In the genomic region with DNA sequence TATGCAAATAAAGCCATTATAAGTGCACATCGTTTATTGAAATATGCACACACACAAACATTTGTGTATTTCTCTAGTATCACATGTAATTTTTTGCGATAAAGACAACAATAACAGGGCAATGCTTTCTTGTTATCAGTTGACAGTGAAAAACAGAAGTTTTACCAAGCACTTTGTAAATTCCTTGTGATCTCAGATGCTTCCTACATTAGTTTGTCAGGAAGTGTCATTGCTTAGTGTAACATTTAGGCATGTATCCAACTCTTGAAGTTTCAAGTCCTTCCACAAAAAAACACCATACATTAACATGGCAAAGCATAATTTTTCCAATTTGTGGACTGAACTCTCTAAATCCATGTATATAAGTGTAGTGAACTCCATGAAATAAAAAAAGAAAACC, we compare ENCODE assay signal across 20 cellular contexts. TPM values are rescaled to one million over a fixed set of nuclear protein-coding genes. Genes with fewer than 3 reads are reported as not detected.
DNase-seq lines count a peak whose midpoint lies in the region; ATAC-seq, FAIRE-seq and TF ChIP-seq lines count a peak whose summit lies in the region.
"Had no signal": no experiment of that assay in that cellular context is flagged by ENCODE, and none has a peak within 500 bp of the region (broad histone marks: within the 10 kb centered on the region; RNA-seq: fewer than 3 reads in every experiment).

No MANE protein-coding gene starts in this region.

- no peaks in the 10 kb centered on the region for H3K79me2 ChIP-seq in HepG2 (ENCODE audit: insufficient read depth, low read length)
- H3K79me2 ChIP-seq in OCI-LY7 (ENCODE audit: insufficient read depth, low read depth, low read length): no peaks in the 10 kb centered on the region

- H3K36me3 Mint-ChIP-seq in activated naive CD8-positive, alpha-beta T cell treated with anti-CD3 and anti-CD28 coated beads for 36 hours: no peaks in the 10 kb centered on the region

- intact Hi-C loops in HepG2 (cut with micrococcal nuclease; ENCODE audit: unreplicated experiment) (no loop called here), right lobe of liver (cut with DNase I) (no loop called here), OCI-LY7 (cut with micrococcal nuclease; ENCODE audit: unreplicated experiment) (no loop called here)

- H3K9me3 ChIP-seq in HepG2 (ENCODE audit: low read length): no peaks in the 10 kb centered on the region
- no peaks in the 10 kb centered on the region for H3K9me3 ChIP-seq in right lobe of liver
- H3K9me3 ChIP-seq in OCI-LY7 (ENCODE audit: low read length): no peaks in the 10 kb centered on the region
- H3K9me3 ChIP-seq: MG63 had no signal

- CTCF ChIA-PET in HepG2 (lab: Yijun Ruan, JAX; ENCODE audit: low intra/inter-chr PET ratio, low total read pairs): no interaction called here
- CTCF ChIA-PET in OCI-LY7 (lab: Charles Lee; ENCODE audit: unreplicated experiment): no interaction called here

- BruUV-seq in HepG2 (replicated peaks; lab: Mats Ljungman, UMichigan): TSS peak; percentile 14
- BruUV-seq in OCI-LY7 (replicated peaks; lab: Mats Ljungman, UMichigan): no TSS peak

- no peak for TF ChIP-seq POLR2A in HepG2 (IDR thresholded peaks at IDR 0.05; ENCODE audit: insufficient read depth in 1 of 2, low read depth in 2 of 2, low read length in 2 of 2)
- TF ChIP-seq POLR2A in right lobe of liver (IDR thresholded peaks at IDR 0.05): no peak

- H3K36me3 ChIP-seq in HepG2 (replicated peaks in 1 of 2; ENCODE audit: control insufficient read depth in 1 of 2, insufficient read depth in 2 of 2, low read length in 2 of 2) (peaks cover 12 to 81% of the 10 kb centered on the region in 2 experiments), right lobe of liver (no peaks in the 10 kb centered on the region), OCI-LY7 (ENCODE audit: insufficient read depth, low read length) (no peaks in the 10 kb centered on the region)

- H3K4me1 Mint-ChIP-seq in activated naive CD8-positive, alpha-beta T cell treated with anti-CD3 and anti-CD28 coated beads for 36 hours: peaks cover 5% of the 10 kb centered on the region
- H3K4me1 Mint-ChIP-seq: GM23338 had no signal

- DNase-seq in HepG2 (ENCODE audit: low spot score): no peak
- DNase-seq in right lobe of liver: no peak
- peak; percentile 55 for DNase-seq in choroid plexus epithelial cell (ENCODE audit: low read depth)
- peak; percentile 61 for DNase-seq in iris pigment epithelial cell (ENCODE audit: low read depth)
- DNase-seq in activated naive CD8-positive, alpha-beta T cell treated with anti-CD3 and anti-CD28 coated beads for 36 hours: no peak
- no peak for DNase-seq in OCI-LY7 (ENCODE audit: low spot score)
- DNase-seq: 8988T, MG63, NCI-H1092 treated with DMSO at 0.1 percent for 48 hours, NCI-H1694 treated with DMSO at 0.1 percent for 48 hours, NCI-H446, NCI-H748 treated with DMSO at 0.1 percent for 48 hours had no signal

- no peak for ATAC-seq in HepG2
- no peak for ATAC-seq in right lobe of liver
- ATAC-seq in GM21526 (IDR thresholded peaks at IDR 0.05; ENCODE audit: low FRiP score, unreplicated experiment): no peak
- no peak for ATAC-seq in GM21529 (IDR thresholded peaks at IDR 0.05; ENCODE audit: unreplicated experiment)
- ATAC-seq: GM23338, Right ventricle myocardium inferior had no signal

- WGBS in HepG2 (ENCODE audit: low lambda C conversion rate): 99% methylated on average over 2 of the region's 2 CpGs
- 36% methylated on average over 2 of the region's 2 CpGs for WGBS in right lobe of liver (ENCODE audit: insufficient coverage, low coverage, low lambda C conversion rate, missing lambda C conversion rate)

- TF ChIP-seq EP300 in HepG2 (IDR thresholded peaks at IDR 0.05; ENCODE audit: low read depth in 2 of 2, low read length in 2 of 2) (no peak), HepG2 (CRISPR knock-in tag; IDR thresholded peaks at IDR 0.05; ENCODE audit: borderline replicate concordance) (no peak)

- H3K27me3 ChIP-seq in HepG2 (ENCODE audit: control insufficient read depth in 1 of 2, insufficient read depth in 2 of 2, low read length in 2 of 2) (no peaks in the 10 kb centered on the region), right lobe of liver (no peaks in the 10 kb centered on the region)
- H3K27me3 ChIP-seq: MG63 had no signal

- no peak overlapping the region for H3K27ac Mint-ChIP-seq in activated naive CD8-positive, alpha-beta T cell treated with anti-CD3 and anti-CD28 coated beads for 36 hours
- H3K27ac Mint-ChIP-seq: GM23338 had no signal

- in situ Hi-C loops in HepG2 (cut with HindIII; ENCODE audit: extremely low pct_ligation_motif_present, low pct_unique_long_range_greater_than_20kb): no loop called here

- TF ChIP-seq RAD21 in HepG2 (CRISPR knock-in tag; IDR thresholded peaks at IDR 0.05): no peak

- H3K9ac ChIP-seq in HepG2 (ENCODE audit: insufficient read depth, low read depth, low read length): no peak overlapping the region
- H3K9ac ChIP-seq: KMS-11 had no signal

- no peak overlapping the region for H3K4me3 Mint-ChIP-seq in activated naive CD8-positive, alpha-beta T cell treated with anti-CD3 and anti-CD28 coated beads for 36 hours
- H3K4me3 Mint-ChIP-seq: GM23338 had no signal

- H3K4me1 ChIP-seq in HepG2 (ENCODE audit: insufficient read depth, low read length) (0 out of 2 replicates have a peak, but pooled peaks cover 4% of the 10 kb centered on the region), right lobe of liver (no peaks in the 10 kb centered on the region), OCI-LY7 (ENCODE audit: insufficient read depth, low read length, poor library complexity, severe bottlenecking) (no peaks in the 10 kb centered on the region)

- peaks cover 28% of the 10 kb centered on the region for H3K27me3 Mint-ChIP-seq in activated naive CD8-positive, alpha-beta T cell treated with anti-CD3 and anti-CD28 coated beads for 36 hours

- H3K27ac ChIP-seq in HepG2 (ENCODE audit: extremely low read length, insufficient read depth, low read length): no peak overlapping the region
- no peak overlapping the region for H3K27ac ChIP-seq in right lobe of liver
- H3K27ac ChIP-seq in OCI-LY7 (ENCODE audit: low read depth, low read length, poor library complexity, severe bottlenecking): no peak overlapping the region
- H3K27ac ChIP-seq: C4-2B, HL-60, KMS-11, SK-N-MC had no signal

- TF ChIP-seq CTCF in HepG2 (CRISPR knock-in tag; IDR thresholded peaks at IDR 0.05) (no peak), right lobe of liver (IDR thresholded peaks at IDR 0.05) (no peak), choroid plexus epithelial cell (conservative IDR thresholded peaks at IDR 0.05; ENCODE audit: low read depth, low read length) (no peak), OCI-LY7 (conservative IDR thresholded peaks at IDR 0.05; ENCODE audit: low read length) (no peak)

- no peak for FAIRE-seq in HepG2 (lab: Jason Lieb, UNC)

- H3K9me2 ChIP-seq in OCI-LY7 (ENCODE audit: insufficient read depth, low read length): no peaks in the 10 kb centered on the region

- H3K9me3 Mint-ChIP-seq in activated naive CD8-positive, alpha-beta T cell treated with anti-CD3 and anti-CD28 coated beads for 36 hours: no peaks in the 10 kb centered on the region
- H3K9me3 Mint-ChIP-seq: GM23338 had no signal

- H2AFZ ChIP-seq in HepG2 (ENCODE audit: low read length) (no peak overlapping the region), OCI-LY7 (ENCODE audit: low read length) (no peak overlapping the region)
- H2AFZ ChIP-seq: GM23338 had no signal

- POLR2A ChIA-PET in HepG2 (lab: Yijun Ruan, JAX): no interaction called here
- POLR2A ChIA-PET in OCI-LY7 (lab: Charles Lee): no interaction called here

- no peak overlapping the region for H3K4me3 ChIP-seq in HepG2 (replicated peaks in 1 of 3; ENCODE audit: insufficient read depth in 1 of 3, low read depth in 2 of 3, low read length in 3 of 3)
- no peak overlapping the region for H3K4me3 ChIP-seq in right lobe of liver
- H3K4me3 ChIP-seq in choroid plexus epithelial cell (ENCODE audit: low read depth, low read length): no peak overlapping the region
- H3K4me3 ChIP-seq in OCI-LY7 (ENCODE audit: low read depth, low read length, poor library complexity, severe bottlenecking): no peak overlapping the region
- H3K4me3 ChIP-seq: GM23338, MG63, SK-N-MC had no signal

- H3K4me2 ChIP-seq in HepG2 (ENCODE audit: low read depth, low read length): no peak overlapping the region
- no peak overlapping the region for H3K4me2 ChIP-seq in OCI-LY7 (ENCODE audit: low read length)
- H3K4me2 ChIP-seq: GM23338, KMS-11 had no signal

- H4K20me1 ChIP-seq in HepG2 (ENCODE audit: insufficient read depth, low read length) (0 out of 2 replicates have a peak, but pooled peaks cover 2% of the 10 kb centered on the region), OCI-LY7 (ENCODE audit: insufficient read depth, low read length) (no peaks in the 10 kb centered on the region)

TF ChIP-seq in HepG2, 621 proteins besides CTCF, POLR2A, EP300 and RAD21:
- TF ChIP-seq ZMAT3 (CRISPR knock-in tag; conservative IDR thresholded peaks at IDR 0.05): no peak

RNA-seq across cellular contexts. Expression of a gene that starts 46.4 kb away (rescaled TPM):
- total RNA-seq in HepG2 (2016; rRNA removed; fragmentation: Illumina TruSeq; extraction: Trizol) (41.9 and 53.5 TPM in 2 replicates), right lobe of liver (10 to 100 TPM; 34.8 to 65.0 (median 44.6) TPM), OCI-LY7 (2022) (20.7 and 23.2 TPM in 2 replicates)
- total RNA-seq in HepG2 (2016; cell fraction: cytosol; rRNA removed; fragmentation: Illumina TruSeq; extraction: Trizol; ENCODE audit: low read depth): 13.8 and 14.3 TPM in 2 replicates
- total RNA-seq in HepG2 (2016; cell fraction: insoluble cytoplasmic fraction; rRNA removed; fragmentation: Illumina TruSeq; extraction: Trizol): 37.8 and 54.2 TPM in 2 replicates
- 36.0 and 36.2 TPM in 2 replicates for total RNA-seq in HepG2 (2016; cell fraction: membrane; rRNA removed; fragmentation: Illumina TruSeq; extraction: Trizol)
- total RNA-seq in HepG2 (2016; cell fraction: nucleus; rRNA removed; fragmentation: Illumina TruSeq; extraction: Trizol): 20.8 and 22.3 TPM in 2 replicates
- 13.3 and 19.2 TPM in 2 replicates for polyA plus RNA-seq in HepG2 (2011; rRNA removed)
- 9.1 and 14.4 TPM in 2 replicates for polyA plus RNA-seq in HepG2 (2011; cell fraction: cytosol; rRNA removed)
- polyA plus RNA-seq in HepG2 (2011; cell fraction: nucleus; rRNA removed): 6.2 and 10.1 TPM in 2 replicates
- polyA plus RNA-seq in HepG2 (2012): 24.2 and 29.8 TPM in 2 replicates
- polyA plus RNA-seq in HepG2 (2016; cell fraction: cytosol; fragmentation: Illumina TruSeq; extraction: Trizol; ENCODE audit: low read depth): 20.1 and 24.5 TPM in 2 replicates
- polyA plus RNA-seq in HepG2 (2016; cell fraction: insoluble cytoplasmic fraction; fragmentation: Illumina TruSeq; extraction: Trizol; ENCODE audit: low read depth): 67.1 and 69.6 TPM in 2 replicates
- 45.5 and 45.8 TPM in 2 replicates for polyA plus RNA-seq in HepG2 (2016; cell fraction: membrane; fragmentation: Illumina TruSeq; extraction: Trizol; ENCODE audit: low read depth)
- 32.3 and 36.1 TPM in 2 replicates for polyA plus RNA-seq in HepG2 (2016; cell fraction: nucleus; fragmentation: Illumina TruSeq; extraction: Trizol; ENCODE audit: insufficient read depth, low read depth)
- polyA minus RNA-seq in HepG2 (2011; rRNA and poly(A)+ RNA removed; ENCODE audit: low replicate concordance): 3.1 and 8.6 TPM in 2 replicates
- polyA minus RNA-seq in HepG2 (2011; cell fraction: cytosol; rRNA and poly(A)+ RNA removed): 7.5 and 9.3 TPM in 2 replicates
- polyA minus RNA-seq in HepG2 (2011; cell fraction: nucleus; rRNA and poly(A)+ RNA removed): 16.4 and 23.2 TPM in 2 replicates
- 10 to 100 TPM; 27.0 to 32.0 TPM for total RNA-seq in activated naive CD8-positive, alpha-beta T cell treated with anti-CD3 and anti-CD28 coated beads for 36 hours
- total RNA-seq in OCI-LY7 (2014; rRNA removed; shearing (Covaris generic)): 11.6 and 12.1 TPM in 2 replicates

Comparison
In these comparisons a context has a peak if more than half of its experiments do, and no peak if none do; other contexts are left out.
1. DNase-seq: peak in choroid plexus epithelial cell (single experiment) and iris pigment epithelial cell (single experiment); none in HepG2 (single experiment), right lobe of liver (0 of 3), activated naive CD8-positive, alpha-beta T cell treated with anti-CD3 and anti-CD28 coated beads for 36 hours (single experiment) and OCI-LY7 (single experiment).